ENCODE assay signal across 8 cellular contexts in genomic region chr12:38138225-38139221, GRCh38.
A peak's percentile ranks its signal among the peaks of the same experiment; 100 is the strongest.
DNase-seq lines count a peak whose midpoint lies in the region; ATAC-seq and TF ChIP-seq lines count a peak whose summit lies in the region.

No MANE protein-coding gene starts in this region.

- ATAC-seq in HG03139 (IDR thresholded peaks at IDR 0.05; ENCODE audit: unreplicated experiment) = peak; percentile 67

- H3K9ac ChIP-seq in mucosa of rectum (ENCODE audit: low read depth in 1 of 2, low read length in 2 of 2) = peak overlapping the region in 1 of 2 donors; percentile 23

- H3K4me1 ChIP-seq in mucosa of rectum (ENCODE audit: control insufficient read depth in 2 of 2, insufficient read depth in 2 of 2, low read length in 2 of 2) = peaks cover 5% of the 10 kb centered on the region in 2 donors

- peak; percentile 88 for TF ChIP-seq CTCF in GM13977 (IDR thresholded peaks at IDR 0.05; ENCODE audit: extremely low read depth, insufficient read depth, missing control alignments)

- H3K27ac ChIP-seq in mucosa of rectum (ENCODE audit: low read depth in 2 of 2, low read length in 2 of 2) = no peak overlapping the region

- no peaks in the 10 kb centered on the region for H3K27me3 ChIP-seq in mucosa of rectum (ENCODE audit: control insufficient read depth in 2 of 2, insufficient read depth in 2 of 2, low read length in 2 of 2)

- in situ Hi-C loops in ACHN (cut with HindIII; ENCODE audit: low pct_ligation_motif_present, low pct_unique_long_range_greater_than_20kb, low sequenced_read_pairs) = no loop called here
- in situ Hi-C loops in GM13977 (cut with MboI; ENCODE audit: low pct_unique_long_range_greater_than_20kb, low sequenced_read_pairs, unreplicated experiment) = loop anchor here (10.0 to 25.0 kb wide), 2 partner anchors 176 to 974 kb away; partner anchors contain the start of gene ALG10B

- H3K36me3 ChIP-seq in mucosa of rectum (ENCODE audit: control insufficient read depth in 2 of 2, insufficient read depth in 2 of 2, low read length in 2 of 2) = no peaks in the 10 kb centered on the region

- H3K9me3 ChIP-seq in mucosa of rectum (ENCODE audit: control insufficient read depth in 2 of 2, low read length in 2 of 2) = no peaks in the 10 kb centered on the region

- peak overlapping the region; percentile 55 to 67 for H3K4me3 ChIP-seq in mucosa of rectum (ENCODE audit: low read length in 2 of 2)

- DNase-seq in ACHN (peak; percentile 89), GM13977 (ENCODE audit: low spot score) (peak; percentile 73), NCI-H774 (lab: John Stamatoyannopoulos, UW) (peak; percentile 58), epidermal melanocyte (ENCODE audit: insufficient read length, low spot score) (peak; percentile 63)
- peak; percentile 30 for DNase-seq in activated CD8-positive, alpha-beta memory T cell treated with anti-CD3 and anti-CD28 coated beads, Interleukin-2, amount 50 U/mL, for 24 hours (ENCODE audit: extremely low read depth)
- DNase-seq in stimulated activated CD8-positive, alpha-beta memory T cell treated with anti-CD3 and anti-CD28 coated beads, Interleukin-7, amount 100 ng/mL, for 1 hour (ENCODE audit: low read depth in 2 of 2) = peak; percentile 31 to 51

Comparison
In these comparisons a context has a peak if more than half of its experiments do, and no peak if none do; other contexts are left out.
1. DNase-seq: peak in every context shown above with its lines; median percentile 89 in ACHN; 73 in GM13977; 63 in epidermal melanocyte; 58 in NCI-H774; 41 in stimulated activated CD8-positive, alpha-beta memory T cell treated with anti-CD3 and anti-CD28 coated beads, Interleukin-7, amount 100 ng/mL, for 1 hour; 30 in activated CD8-positive, alpha-beta memory T cell treated with anti-CD3 and anti-CD28 coated beads, Interleukin-2, amount 50 U/mL, for 24 hours.